In the genomic region with DNA sequence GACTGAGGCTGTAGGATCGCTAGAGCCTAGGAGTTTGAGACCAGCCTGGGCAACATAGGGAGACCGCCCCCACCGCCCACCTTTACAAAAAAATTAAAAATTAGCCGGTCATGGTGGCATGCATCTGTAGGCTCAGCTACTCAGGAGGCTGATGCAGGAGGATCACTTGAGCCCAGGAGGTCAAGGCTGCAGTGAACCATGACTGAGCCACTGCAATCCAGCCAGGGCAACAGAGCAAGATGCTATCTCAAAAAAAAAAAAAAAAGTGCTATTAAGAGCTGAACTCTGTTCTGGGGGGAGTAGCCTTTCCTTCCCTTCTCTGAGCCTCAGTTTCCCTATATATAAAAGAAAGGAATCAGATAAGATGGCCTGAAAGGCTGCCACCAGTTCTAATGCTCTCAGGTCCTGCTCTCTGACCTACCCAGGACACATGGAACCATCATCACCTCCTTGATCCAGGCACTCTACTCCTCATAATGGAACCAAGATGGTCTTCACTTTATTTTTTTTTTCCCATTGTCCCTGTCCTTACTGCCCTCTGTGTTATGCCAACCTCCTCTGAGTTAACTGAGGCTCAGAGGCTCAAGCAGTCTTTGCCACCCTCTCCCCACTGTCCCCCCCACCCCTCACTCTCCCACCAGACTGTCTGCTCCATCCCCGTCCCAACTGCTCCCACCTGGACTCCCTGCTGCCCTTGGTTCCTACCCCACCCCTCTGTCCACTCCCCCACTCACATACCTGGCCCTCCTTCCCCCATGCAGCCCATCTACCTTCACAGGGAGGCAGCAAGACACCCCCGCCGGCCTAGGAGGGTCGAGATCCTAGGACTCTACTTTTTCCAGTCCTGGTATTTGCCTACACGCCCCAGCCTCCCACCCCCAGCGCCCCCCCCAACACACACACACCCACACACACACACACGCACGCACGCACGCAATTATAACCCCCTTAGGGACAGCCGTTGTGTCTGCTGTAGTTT, we compare ENCODE assay signal across 8 cellular contexts. TPM values are rescaled to one million over a fixed set of nuclear protein-coding genes. Genes with fewer than 3 reads are reported as not detected.
DNase-seq lines count a peak whose midpoint lies in the region; ATAC-seq and TF ChIP-seq lines count a peak whose summit lies in the region.

No MANE protein-coding gene starts in this region.

- H3K27me3 ChIP-seq in testis, result no peaks in the 10 kb centered on the region

- no peaks in the 10 kb centered on the region for H3K9me3 ChIP-seq in testis

- no peaks in the 10 kb centered on the region for H3K36me3 ChIP-seq in testis (ENCODE audit: low read depth, missing control alignments)

- H3K36me3 Mint-ChIP-seq in activated CD4-positive, alpha-beta T cell treated with anti-CD3 and anti-CD28 coated beads, Interleukin-2, amount 10 ng/mL, durations not matched to agents 7 days and 5 days (ENCODE audit: low read depth), result no peaks in the 10 kb centered on the region
- H3K36me3 Mint-ChIP-seq in activated naive CD8-positive, alpha-beta T cell treated with anti-CD3 and anti-CD28 coated beads for 36 hours, result no peaks in the 10 kb centered on the region
- H3K36me3 Mint-ChIP-seq in immature natural killer cell, result no peaks in the 10 kb centered on the region

- no peak for TF ChIP-seq POLR2A in testis (IDR thresholded peaks at IDR 0.05)

- POLR2A ChIA-PET in activated CD4-positive, alpha-beta T cell treated with anti-CD3 and anti-CD28 coated beads, Interleukin-2, amount 10 ng/mL, durations not matched to agents 7 days and 5 days (lab: Charles Lee), result interaction anchor here (1.1 to 1.5 kb wide), 2 partner anchors 14 to 24 kb away, joined by 4 to 10 read pairs; partner anchors contain the start of gene EIF1

- DNase-seq in activated CD4-positive, alpha-beta T cell treated with anti-CD3 and anti-CD28 coated beads, Interleukin-2, amount 10 ng/mL, durations not matched to agents 7 days and 5 days, result no peak
- no peak for DNase-seq in activated CD4-positive, alpha-beta T cell treated with anti-CD3 and anti-CD28 coated beads for 4 hours
- DNase-seq in activated naive CD8-positive, alpha-beta T cell treated with anti-CD3 and anti-CD28 coated beads for 36 hours, result no peak
- no peak for DNase-seq in immature natural killer cell
- no peak for DNase-seq in testis
- DNase-seq in NAMALWA (ENCODE audit: low spot score), result no peak

- H3K4me3 Mint-ChIP-seq in activated CD4-positive, alpha-beta T cell treated with anti-CD3 and anti-CD28 coated beads, Interleukin-2, amount 10 ng/mL, durations not matched to agents 7 days and 5 days, result peak overlapping the region; percentile 79
- H3K4me3 Mint-ChIP-seq in activated naive CD8-positive, alpha-beta T cell treated with anti-CD3 and anti-CD28 coated beads for 36 hours, result peak overlapping the region; percentile 79
- peak overlapping the region; percentile 86 to 97 (median 93) for H3K4me3 Mint-ChIP-seq in immature natural killer cell

- peak overlapping the region; percentile 98 for H3K27ac Mint-ChIP-seq in activated CD4-positive, alpha-beta T cell treated with anti-CD3 and anti-CD28 coated beads, Interleukin-2, amount 10 ng/mL, durations not matched to agents 7 days and 5 days
- H3K27ac Mint-ChIP-seq in activated naive CD8-positive, alpha-beta T cell treated with anti-CD3 and anti-CD28 coated beads for 36 hours, result peak overlapping the region; percentile 98
- peak overlapping the region; percentile 59 to 99 (median 92) for H3K27ac Mint-ChIP-seq in immature natural killer cell

- CTCF ChIA-PET in activated CD4-positive, alpha-beta T cell treated with anti-CD3 and anti-CD28 coated beads, Interleukin-2, amount 10 ng/mL, durations not matched to agents 7 days and 5 days (lab: Charles Lee), result interaction anchor here (0.5 to 9.6 kb wide), 23 partner anchors 14 to 1116 kb away, joined by 3 to 235 read pairs (median 4); partner anchors contain the start of gene EIF1

- ATAC-seq in HG02588 (IDR thresholded peaks at IDR 0.05; ENCODE audit: unreplicated experiment), result no peak
- no peak for ATAC-seq in HG03135 (IDR thresholded peaks at IDR 0.05; ENCODE audit: unreplicated experiment)

- peaks cover 42% of the 10 kb centered on the region for H3K4me1 Mint-ChIP-seq in activated CD4-positive, alpha-beta T cell treated with anti-CD3 and anti-CD28 coated beads, Interleukin-2, amount 10 ng/mL, durations not matched to agents 7 days and 5 days
- peaks cover 35% of the 10 kb centered on the region for H3K4me1 Mint-ChIP-seq in activated naive CD8-positive, alpha-beta T cell treated with anti-CD3 and anti-CD28 coated beads for 36 hours
- peaks cover 21 to 22% of the 10 kb centered on the region in 2 donors for H3K4me1 Mint-ChIP-seq in immature natural killer cell

- 41 to 78% methylated on average over 6 to 15 of the region's 15 CpGs for WGBS in testis, 2 donors

- intact Hi-C loops in testis (cut with DNase I; ENCODE audit: low total_unique reads), result no loop called here

- no peaks in the 10 kb centered on the region for H3K9me3 Mint-ChIP-seq in activated CD4-positive, alpha-beta T cell treated with anti-CD3 and anti-CD28 coated beads, Interleukin-2, amount 10 ng/mL, durations not matched to agents 7 days and 5 days
- no peaks in the 10 kb centered on the region for H3K9me3 Mint-ChIP-seq in activated naive CD8-positive, alpha-beta T cell treated with anti-CD3 and anti-CD28 coated beads for 36 hours
- no peaks in the 10 kb centered on the region for H3K9me3 Mint-ChIP-seq in immature natural killer cell

- H3K4me3 ChIP-seq in testis, result peak overlapping the region; percentile 44 to 52

- no peak for TF ChIP-seq CTCF in testis (IDR thresholded peaks at IDR 0.05)

- H3K4me1 ChIP-seq in testis, result peaks cover 7% of the 10 kb centered on the region

- peak overlapping the region in 1 of 2 donors; percentile 81 for H3K27ac ChIP-seq in testis

- H3K27me3 Mint-ChIP-seq in activated CD4-positive, alpha-beta T cell treated with anti-CD3 and anti-CD28 coated beads, Interleukin-2, amount 10 ng/mL, durations not matched to agents 7 days and 5 days, result peaks cover 13% of the 10 kb centered on the region
- peaks cover 3% of the 10 kb centered on the region for H3K27me3 Mint-ChIP-seq in activated naive CD8-positive, alpha-beta T cell treated with anti-CD3 and anti-CD28 coated beads for 36 hours
- H3K27me3 Mint-ChIP-seq in immature natural killer cell (ENCODE audit: low read depth in 3 of 3), result peaks cover 8 to 13% (median 9%) of the 10 kb centered on the region in 3 donors

RNA-seq across cellular contexts. Expression of gene EIF1, which starts 23.8 kb away (rescaled TPM):
- total RNA-seq in activated CD4-positive, alpha-beta T cell treated with anti-CD3 and anti-CD28 coated beads, Interleukin-2, amount 10 ng/mL, durations not matched to agents 7 days and 5 days, result 100 to 1,000 TPM; 605 to 645 TPM
- total RNA-seq in activated naive CD8-positive, alpha-beta T cell treated with anti-CD3 and anti-CD28 coated beads for 36 hours, result 1,000 to 10,000 TPM; 1,196 to 1,277 TPM
- polyA plus RNA-seq in immature natural killer cell, result 1,000 to 10,000 TPM in 1 of 3 donors, 100 to 1,000 TPM in 2; 639 to 1,260 (median 915) TPM
- total RNA-seq in testis, result 100 to 1,000 TPM; 274 to 338 TPM
- 1,078 TPM for polyA plus RNA-seq in testis (ENCODE audit: insufficient read depth, low read depth, low replicate concordance)

RNA-seq across cellular contexts. Expression of gene KRT17, which starts 40.5 kb away (rescaled TPM):
- under 1 TPM in 1 of 2 experiments, not detected in 1; 0.25 TPM for total RNA-seq in activated CD4-positive, alpha-beta T cell treated with anti-CD3 and anti-CD28 coated beads, Interleukin-2, amount 10 ng/mL, durations not matched to agents 7 days and 5 days
- not detected for total RNA-seq in activated naive CD8-positive, alpha-beta T cell treated with anti-CD3 and anti-CD28 coated beads for 36 hours
- not detected for polyA plus RNA-seq in immature natural killer cell
- total RNA-seq in testis, result 10 to 100 TPM; 13.3 to 26.0 TPM
- polyA plus RNA-seq in testis (ENCODE audit: insufficient read depth, low read depth, low replicate concordance), result 12.2 TPM

RNA-seq across cellular contexts. Expression of gene GAST, which starts 47.3 kb away (rescaled TPM):
- total RNA-seq in activated CD4-positive, alpha-beta T cell treated with anti-CD3 and anti-CD28 coated beads, Interleukin-2, amount 10 ng/mL, durations not matched to agents 7 days and 5 days, result not detected
- not detected for total RNA-seq in activated naive CD8-positive, alpha-beta T cell treated with anti-CD3 and anti-CD28 coated beads for 36 hours
- polyA plus RNA-seq in immature natural killer cell (not detected), testis (ENCODE audit: insufficient read depth, low read depth, low replicate concordance) (not detected)
- not detected for total RNA-seq in testis

RNA-seq across cellular contexts. Expression of gene KRT16, which starts 52.3 kb away (rescaled TPM):
- not detected for total RNA-seq in activated CD4-positive, alpha-beta T cell treated with anti-CD3 and anti-CD28 coated beads, Interleukin-2, amount 10 ng/mL, durations not matched to agents 7 days and 5 days
- not detected for total RNA-seq in activated naive CD8-positive, alpha-beta T cell treated with anti-CD3 and anti-CD28 coated beads for 36 hours
- polyA plus RNA-seq in immature natural killer cell, result not detected
- not detected for total RNA-seq in testis
- not detected for polyA plus RNA-seq in testis (ENCODE audit: insufficient read depth, low read depth, low replicate concordance)

Comparison
In these comparisons a context has a peak if more than half of its experiments do, and no peak if none do; other contexts are left out.
1. RNA of gene KRT17, which starts 40.5 kb away (total RNA-seq): 13.3 to 26.0 TPM in testis; 0.25 TPM in activated CD4-positive, alpha-beta T cell treated with anti-CD3 and anti-CD28 coated beads, Interleukin-2, amount 10 ng/mL, durations not matched to agents 7 days and 5 days and not detected in activated naive CD8-positive, alpha-beta T cell treated with anti-CD3 and anti-CD28 coated beads for 36 hours; every median in the first group is over 10 times any median in the second.
2. Peak in every context shown above with its lines, with median percentiles within 50 percentile points of each other: H3K27ac Mint-ChIP-seq and H3K4me3 Mint-ChIP-seq.